8 cellular contexts compared by ENCODE assay signal in genomic region chr19:1094978-1095701, GRCh38. TPM values are rescaled to one million over a fixed set of nuclear protein-coding genes. Genes with fewer than 3 reads are reported as not detected.
DNase-seq lines count a peak whose midpoint lies in the region; ATAC-seq and TF ChIP-seq lines count a peak whose summit lies in the region.

POLR2E (minus strand) TSS chr19:1095375; CDS start chr19:1095315, 60 bp downstream.

- TF ChIP-seq CTCF in Panc1 (IDR thresholded peaks at IDR 0.05) (no peak), esophagus muscularis mucosa (IDR thresholded peaks at IDR 0.05) (no peak)

- H3K4me1 ChIP-seq in Panc1 (ENCODE audit: control insufficient read depth, insufficient read depth, low read length) (peaks cover 24% of the 10 kb centered on the region), esophagus muscularis mucosa (peaks cover 35 to 54% (median 47%) of the 10 kb centered on the region in 4 donors)

- H3K27ac Mint-ChIP-seq in activated T-cell treated with anti-CD3 and anti-CD28 coated beads, Interleukin-2, amount 50 U/mL, for 72 hours, result peak within 1 kb of the TSS; percentile 88

- WGBS in esophagus muscularis mucosa, result under 1% methylated on average over 21 of the region's 81 CpGs

- peaks cover 5 to 6% of the 10 kb centered on the region in 2 donors for H3K36me3 Mint-ChIP-seq in activated T-cell treated with anti-CD3 and anti-CD28 coated beads, Interleukin-2, amount 50 U/mL, for 72 hours (ENCODE audit: insufficient read depth in 2 of 2)

- TF ChIP-seq POLR2A in esophagus muscularis mucosa (IDR thresholded peaks at IDR 0.05; ENCODE audit: low read depth), result peak; percentile 58

- no peak for TF ChIP-seq EP300 in esophagus muscularis mucosa (IDR thresholded peaks at IDR 0.05)

- H3K9me3 ChIP-seq in Panc1 (ENCODE audit: control insufficient read depth, insufficient read depth, low read depth, low read length) (no peaks in the 10 kb centered on the region), esophagus muscularis mucosa (no peaks in the 10 kb centered on the region)

- POLR2A ChIA-PET in Panc1 (lab: Charles Lee), result no interaction called here

- no peaks in the 10 kb centered on the region; the same call in none of the 2 replicates for H3K36me3 ChIP-seq in Panc1 (ENCODE audit: control insufficient read depth, insufficient read depth, low read length)
- H3K36me3 ChIP-seq in esophagus muscularis mucosa, result peaks cover 7 to 38% (median 34%) of the 10 kb centered on the region in 4 donors

- H3K9me3 Mint-ChIP-seq in activated T-cell treated with anti-CD3 and anti-CD28 coated beads, Interleukin-2, amount 50 U/mL, for 72 hours, result peaks cover 3% of the 10 kb centered on the region in 2 donors

- no peaks in the 10 kb centered on the region for H3K27me3 Mint-ChIP-seq in activated T-cell treated with anti-CD3 and anti-CD28 coated beads, Interleukin-2, amount 50 U/mL, for 72 hours (ENCODE audit: low read depth)

- no TSS peak for BruUV-seq in Panc1 (replicated peaks; lab: Mats Ljungman, UMichigan)

- ATAC-seq in GM21717 (IDR thresholded peaks at IDR 0.05; ENCODE audit: unreplicated experiment), result peak; percentile 55
- peak; percentile 93 for ATAC-seq in Panc1
- ATAC-seq in activated T-cell treated with anti-CD3 and anti-CD28 coated beads, Interleukin-2, amount 50 U/mL, for 72 hours (replicated peaks in 1 of 2), result peak; percentile 82 to 88

- H3K27me3 ChIP-seq in Panc1 (ENCODE audit: control insufficient read depth, insufficient read depth, low read length), result no peaks in the 10 kb centered on the region
- no peaks in the 10 kb centered on the region for H3K27me3 ChIP-seq in esophagus muscularis mucosa

- peak; percentile 33 for DNase-seq in DMS153 treated with DMSO at 0.1 percent for 48 hours (lab: John Stamatoyannopoulos, UW; ENCODE audit: unreplicated experiment)
- DNase-seq in KG1 (lab: John Stamatoyannopoulos, UW), result peak; percentile 90
- peak; percentile 79 for DNase-seq in Panc1 (ENCODE audit: low read depth, low spot score)
- peak; percentile 97 to 99 for DNase-seq in activated T-cell treated with anti-CD3 and anti-CD28 coated beads, Interleukin-2, amount 50 U/mL, for 72 hours
- peak; percentile 99 for DNase-seq in esophagus muscularis mucosa (ENCODE audit: extremely low spot score)
- DNase-seq in myocyte (ENCODE audit: low read depth), result peak; percentile 98
- DNase-seq in stimulated activated CD8-positive, alpha-beta memory T cell treated with anti-CD3 and anti-CD28 coated beads, Interleukin-7, amount 100 ng/mL, for 48 hours (ENCODE audit: extremely low read depth in 1 of 2, low read depth in 1 of 2), result peak; percentile 94

- H3K4me3 ChIP-seq in Panc1 (ENCODE audit: low read depth in 2 of 2, low read length in 2 of 2), result peak within 1 kb of the TSS; percentile 83 to 87
- H3K4me3 ChIP-seq in esophagus muscularis mucosa, result peak within 1 kb of the TSS; percentile 70 to 99 (median 87)

- peak within 1 kb of the TSS; percentile 87 for H3K27ac ChIP-seq in Panc1 (ENCODE audit: low read length)
- peak within 1 kb of the TSS; percentile 73 to 83 (median 77) for H3K27ac ChIP-seq in esophagus muscularis mucosa (replicated peaks in 1 of 4)

- intact Hi-C loops in Panc1 (cut with micrococcal nuclease; ENCODE audit: unreplicated experiment) (no loop called here), esophagus muscularis mucosa (cut with DNase I) (loop anchor here (5.0 kb wide), 1 partner anchor 53 kb away; the partner anchor contains the start of gene ABCA7)

- peaks cover 75% of the 10 kb centered on the region for H3K4me1 Mint-ChIP-seq in activated T-cell treated with anti-CD3 and anti-CD28 coated beads, Interleukin-2, amount 50 U/mL, for 72 hours (ENCODE audit: low read depth)

- in situ Hi-C loops in Panc1 (cut with HindIII; ENCODE audit: low pct_unique_long_range_greater_than_20kb, low sequenced_read_pairs), result no loop called here

- CTCF ChIA-PET in Panc1 (lab: Charles Lee), result no interaction called here

- H3K4me3 Mint-ChIP-seq in activated T-cell treated with anti-CD3 and anti-CD28 coated beads, Interleukin-2, amount 50 U/mL, for 72 hours, result peak within 1 kb of the TSS; percentile 94 to 96

RNA-seq across cellular contexts. Expression of gene POLR2E, which starts in this region (rescaled TPM):
- 279 TPM for total RNA-seq in Panc1 (2021; ENCODE audit: unreplicated experiment)
- polyA plus RNA-seq in Panc1 (2012; ENCODE audit: insufficient read length), result 538 TPM
- 100 to 1,000 TPM; 176 to 179 TPM for total RNA-seq in activated T-cell treated with anti-CD3 and anti-CD28 coated beads, Interleukin-2, amount 50 U/mL, for 72 hours
- 100 to 1,000 TPM in 3 of 4 donors, 10 to 100 TPM in 1; 96.8 to 198 (median 135) TPM for total RNA-seq in esophagus muscularis mucosa
- total RNA-seq in myocyte, result 213 and 240 TPM in 2 replicates
- polyA plus RNA-seq in myocyte (2012), result 213 TPM

Comparison
In these comparisons a context has a peak if more than half of its experiments do, and no peak if none do; other contexts are left out.
1. Peak in every context shown above with its lines: DNase-seq, ATAC-seq, H3K4me3 ChIP-seq and H3K27ac ChIP-seq.
2. DNase-seq: peak in every context shown above with its lines; median percentile 99 in esophagus muscularis mucosa; 98 in activated T-cell treated with anti-CD3 and anti-CD28 coated beads, Interleukin-2, amount 50 U/mL, for 72 hours; 98 in myocyte; 94 in stimulated activated CD8-positive, alpha-beta memory T cell treated with anti-CD3 and anti-CD28 coated beads, Interleukin-7, amount 100 ng/mL, for 48 hours; 90 in KG1; 79 in Panc1; 33 in DMS153 treated with DMSO at 0.1 percent for 48 hours.